Comparison of ENCODE assay signal across 8 cellular contexts in the genomic region with DNA sequence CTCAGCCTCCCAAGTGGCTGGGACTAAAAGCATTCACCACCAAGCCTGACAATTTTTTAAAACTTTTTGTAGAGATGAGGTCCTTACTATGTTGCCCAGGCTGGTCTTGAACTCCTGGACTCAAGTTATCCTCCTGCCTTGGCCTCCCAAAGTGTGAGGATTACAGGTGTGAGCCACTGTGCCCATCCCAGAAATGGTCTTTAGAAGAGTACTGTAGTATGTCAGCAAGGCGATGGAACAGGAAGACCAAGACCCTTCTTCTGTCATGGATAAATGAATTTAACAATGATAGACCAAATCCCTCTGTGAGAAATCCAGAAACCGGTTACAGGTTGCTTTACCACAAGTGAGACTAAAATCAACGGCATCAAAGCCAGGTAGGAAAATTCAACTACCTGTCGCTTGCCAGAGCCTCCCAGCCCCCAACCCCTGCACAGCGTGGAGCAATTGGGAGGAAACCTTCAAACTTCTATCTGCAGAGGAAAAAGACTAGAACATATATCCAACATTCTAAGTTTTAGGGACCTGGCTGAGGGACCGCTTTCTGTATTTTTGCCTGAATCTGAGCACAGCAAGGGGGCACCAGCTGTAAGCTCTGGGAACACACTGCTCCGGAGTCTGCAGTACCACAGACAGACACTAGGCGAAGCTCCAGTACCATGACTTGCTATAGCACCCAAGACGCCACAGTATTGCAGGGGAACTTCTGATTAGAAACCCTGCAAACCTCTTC. TPM values are rescaled to one million over a fixed set of nuclear protein-coding genes. Genes with fewer than 3 reads are reported as not detected.
A peak's percentile ranks its signal among the peaks of the same experiment; 100 is the strongest.
DNase-seq lines count a peak whose midpoint lies in the region; ATAC-seq and TF ChIP-seq lines count a peak whose summit lies in the region.

No MANE protein-coding gene starts in this region.

- no peaks in the 10 kb centered on the region for H3K4me1 ChIP-seq in BE2C

- POLR2A ChIA-PET in WTC11 (lab: Charles Lee) = no interaction called here

- DNase-seq in BE2C (peak; percentile 77), NCI-H226 (peak; percentile 69), WTC11 (ENCODE audit: low spot score) (peak; percentile 93), caudate nucleus (lab: John Stamatoyannopoulos, UW) (peak in 52 of 61 donors; percentile 3 to 75 (median 39)), left lobe of liver (ENCODE audit: low spot score) (peak; percentile 80)
- DNase-seq in stimulated activated CD4-positive, alpha-beta T cell treated with anti-CD3 and anti-CD28 coated beads, Interleukin-4, amount 100 ng/mL, for 48 hours (ENCODE audit: low read depth in 2 of 2) = peak; percentile 69 to 70

- no peak overlapping the region for H3K4me3 ChIP-seq in BE2C (ENCODE audit: low read depth, low read length)

- H3K9me3 Mint-ChIP-seq in WTC11 = no peaks in the 10 kb centered on the region

- H3K9me3 ChIP-seq in BE2C = no peaks in the 10 kb centered on the region

- TF ChIP-seq CTCF in BE2C (IDR thresholded peaks at IDR 0.05; ENCODE audit: low read depth, low read length) = peak; percentile 97
- TF ChIP-seq CTCF in WTC11 (IDR thresholded peaks at IDR 0.05) = peak; percentile 98

- ATAC-seq in GM19043 (IDR thresholded peaks at IDR 0.05; ENCODE audit: low read depth, unreplicated experiment) = peak; percentile 100
- ATAC-seq in HG03175 (IDR thresholded peaks at IDR 0.05; ENCODE audit: unreplicated experiment) = peak; percentile 99
- peak; percentile 100 for ATAC-seq in WTC11
- ATAC-seq in left lobe of liver = peak; percentile 99

- peaks cover 22% of the 10 kb centered on the region for H3K27me3 ChIP-seq in BE2C

- H3K4me1 Mint-ChIP-seq in WTC11 = peaks cover 3% of the 10 kb centered on the region; the same call in 1 of the 2 replicates

- no peaks in the 10 kb centered on the region for H3K36me3 ChIP-seq in BE2C

- CTCF ChIA-PET in WTC11 (lab: Charles Lee) = interaction anchor here (0.6 to 2.4 kb wide), 26 partner anchors 8 to 349 kb away, joined by 3 to 30 read pairs (median 3); no protein-coding TSS in a partner anchor

- no peaks in the 10 kb centered on the region for H3K36me3 Mint-ChIP-seq in WTC11

- H3K4me3 Mint-ChIP-seq in WTC11 = no peak overlapping the region

- H3K27ac Mint-ChIP-seq in WTC11 = no peak overlapping the region

- H3K27me3 Mint-ChIP-seq in WTC11 (ENCODE audit: low read depth) = no peaks in the 10 kb centered on the region

- no peak overlapping the region for H3K27ac ChIP-seq in caudate nucleus (ENCODE audit: low read depth, low read length)

TF ChIP-seq in WTC11, 78 proteins besides CTCF, POLR2A, EP300 and RAD21:
- no peak for TF ChIP-seq ETV6 (CRISPR knock-in tag; IDR thresholded peaks at IDR 0.05)
- TF ChIP-seq, protein P1, sequence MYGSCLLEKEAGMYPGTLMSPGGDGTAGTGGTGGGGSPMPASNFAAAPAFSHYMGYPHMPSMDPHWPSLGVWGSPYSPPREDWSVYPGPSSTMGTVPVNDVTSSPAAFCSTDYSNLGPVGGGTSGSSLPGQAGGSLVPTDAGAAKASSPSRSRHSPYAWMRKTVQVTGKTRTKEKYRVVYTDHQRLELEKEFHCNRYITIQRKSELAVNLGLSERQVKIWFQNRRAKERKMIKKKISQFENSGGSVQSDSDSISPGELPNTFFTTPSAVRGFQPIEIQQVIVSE (CRISPR knock-in tag; IDR thresholded peaks at IDR 0.05; ENCODE audit: borderline replicate concordance) = no peak
- TF ChIP-seq JAZF1 (CRISPR knock-in tag; IDR thresholded peaks at IDR 0.05) = no peak
- peak; percentile 56; the same call in 1 of the 2 replicates for TF ChIP-seq GABPB1 (CRISPR knock-in tag; IDR thresholded peaks at IDR 0.05)
TF ChIP-seq in WTC11: peak in this region for 1.

RNA-seq across cellular contexts. Expression of a gene that starts 51.3 kb away (rescaled TPM):
- 164 TPM for polyA plus RNA-seq in BE2C (2012; ENCODE audit: insufficient read depth, insufficient read length, low read depth)
- total RNA-seq in WTC11 (2021) = 124 to 134 TPM (median 132 TPM) in 3 replicates
- total RNA-seq in left lobe of liver = 17.8 TPM

RNA-seq across cellular contexts. Expression of a gene that starts 57.5 kb away (rescaled TPM):
- not detected for polyA plus RNA-seq in BE2C (2012; ENCODE audit: insufficient read depth, insufficient read length, low read depth)
- total RNA-seq in WTC11 (2021) (1.0 to 1.5 TPM (median 1.1 TPM) in 3 replicates), left lobe of liver (6.6 TPM)

Comparison
In these comparisons a context has a peak if more than half of its experiments do, and no peak if none do; other contexts are left out.
1. DNase-seq: peak in every context shown above with its lines; median percentile 93 in WTC11; 80 in left lobe of liver; 77 in BE2C; 70 in stimulated activated CD4-positive, alpha-beta T cell treated with anti-CD3 and anti-CD28 coated beads, Interleukin-4, amount 100 ng/mL, for 48 hours; 69 in NCI-H226; 39 in caudate nucleus.